24 cellular contexts compared by ENCODE assay signal in genomic region chr1:229436178-229436577, GRCh38. TPM values are rescaled to one million over a fixed set of nuclear protein-coding genes. Genes with fewer than 3 reads are reported as not detected.
A peak's percentile ranks its signal among the peaks of the same experiment; 100 is the strongest.
DNase-seq lines count a peak whose midpoint lies in the region; ATAC-seq and TF ChIP-seq lines count a peak whose summit lies in the region.
"Had no signal": no experiment of that assay in that cellular context is flagged by ENCODE, and none has a peak within 500 bp of the region (broad histone marks: within the 10 kb centered on the region; RNA-seq: fewer than 3 reads in every experiment).

No MANE protein-coding gene starts in this region.

- H3K36me3 ChIP-seq in skeletal muscle tissue (ENCODE audit: control insufficient read depth in 3 of 3, insufficient read depth in 3 of 3, low read length in 3 of 3) (peaks cover 20 to 32% (median 30%) of the 10 kb centered on the region in 3 donors), Karpas-422 (ENCODE audit: insufficient read depth, low read length) (no peaks in the 10 kb centered on the region)

- no peak overlapping the region for H3K4me2 ChIP-seq in Karpas-422 (ENCODE audit: low read depth, low read length, poor library complexity, severe bottlenecking)
- H3K4me2 ChIP-seq: BLaER1, GM23338 had no signal

- no peaks in the 10 kb centered on the region for H3K79me2 ChIP-seq in Karpas-422 (ENCODE audit: low read length)

- no peak for ATAC-seq in HG02970 (IDR thresholded peaks at IDR 0.05; ENCODE audit: low FRiP score, unreplicated experiment)
- ATAC-seq: GM23338, Panc1 had no signal

- peaks cover 1% of the 10 kb centered on the region for H3K9me3 Mint-ChIP-seq in progenitor cell of endocrine pancreas (ENCODE audit: low read depth)
- H3K9me3 Mint-ChIP-seq: CD4-positive, alpha-beta T cell had no signal

- peaks cover 4% of the 10 kb centered on the region for H3K36me3 Mint-ChIP-seq in progenitor cell of endocrine pancreas (ENCODE audit: insufficient read depth)

- H3K27ac ChIP-seq in skeletal muscle tissue (ENCODE audit: low read depth, low read length) (peak overlapping the region; percentile 100), Karpas-422 (ENCODE audit: low read length) (no peak overlapping the region)
- H3K27ac ChIP-seq: 22Rv1, BLaER1, SJSA1 had no signal

- H3K27ac Mint-ChIP-seq in progenitor cell of endocrine pancreas = no peak overlapping the region
- H3K27ac Mint-ChIP-seq: CD4-positive, alpha-beta T cell; GM23338 had no signal

- no peak overlapping the region for H3K4me3 Mint-ChIP-seq in progenitor cell of endocrine pancreas (ENCODE audit: low read depth)
- H3K4me3 Mint-ChIP-seq: CD4-positive, alpha-beta T cell; GM23338 had no signal

- H3K4me3 ChIP-seq in skeletal muscle tissue (ENCODE audit: low read length in 3 of 3) (peak overlapping the region in 2 of 3 donors; percentile 73 to 80), Karpas-422 (ENCODE audit: low read length) (no peak overlapping the region)
- H3K4me3 ChIP-seq: BLaER1, GM23338, SJSA1 had no signal

- H2AFZ ChIP-seq in Karpas-422 (ENCODE audit: low read length) = no peak overlapping the region
- H2AFZ ChIP-seq: GM23338 had no signal

- H3K27me3 Mint-ChIP-seq in progenitor cell of endocrine pancreas = peaks cover 43% of the 10 kb centered on the region

- peaks cover 2% of the 10 kb centered on the region for H3K4me1 Mint-ChIP-seq in progenitor cell of endocrine pancreas (ENCODE audit: low read depth)

- H3K9me3 ChIP-seq in skeletal muscle tissue (ENCODE audit: control insufficient read depth in 3 of 3, low read length in 3 of 3) (no peaks in the 10 kb centered on the region), Karpas-422 (ENCODE audit: low read length) (no peaks in the 10 kb centered on the region)
- H3K9me3 ChIP-seq: Caco-2 had no signal

- no peak for TF ChIP-seq CTCF in progenitor cell of endocrine pancreas (IDR thresholded peaks at IDR 0.05; ENCODE audit: unreplicated experiment)

- H3K9me2 ChIP-seq in Karpas-422 (replicated peaks; ENCODE audit: insufficient read depth, low read length) = no peaks in the 10 kb centered on the region

- H3K9ac ChIP-seq in skeletal muscle tissue (ENCODE audit: low read depth in 1 of 3, low read length in 3 of 3) (peak overlapping the region; percentile 95 to 99 (median 98)), Karpas-422 (ENCODE audit: low read length) (no peak overlapping the region)
- H3K9ac ChIP-seq: BLaER1 had no signal

- peak; percentile 54 for DNase-seq in NCI-H82 (lab: John Stamatoyannopoulos, UW)
- no peak for DNase-seq in NCI-H82 treated with DMSO at 0.1 percent for 48 hours (lab: John Stamatoyannopoulos, UW; ENCODE audit: unreplicated experiment)
- DNase-seq in NCI-H69 (lab: John Stamatoyannopoulos, UW) = peak; percentile 22
- peak; percentile 87 for DNase-seq in myocyte (ENCODE audit: low read depth)
- DNase-seq in progenitor cell of endocrine pancreas (ENCODE audit: low spot score, unreplicated experiment) = no peak
- no peak for DNase-seq in Karpas-422
- DNase-seq: ACHN; Caco-2; CD4-positive, alpha-beta T cell; DMS153; HCEC 1CT; NCI-H1092; NCI-H1436; NCI-H187 treated with DMSO at 0.1 percent for 48 hours; NK-92 treated with Interleukin-12 subunit alpha and Interleukin-12 subunit beta, amount 100 ng/mL, for 24 hours had no signal

- peaks cover 5% of the 10 kb centered on the region; the same call in 1 of the 2 replicates for H4K20me1 ChIP-seq in Karpas-422 (ENCODE audit: insufficient read depth, low read depth, low read length)
- H4K20me1 ChIP-seq: BLaER1 had no signal

- H3K4me1 ChIP-seq in skeletal muscle tissue (ENCODE audit: control insufficient read depth in 3 of 3, insufficient read depth in 3 of 3, low read length in 3 of 3) (peaks cover 21 to 61% (median 25%) of the 10 kb centered on the region in 3 donors), Karpas-422 (ENCODE audit: low read length) (no peaks in the 10 kb centered on the region)
- H3K4me1 ChIP-seq: BLaER1, Caco-2 had no signal

- H3K27me3 ChIP-seq in skeletal muscle tissue (ENCODE audit: control insufficient read depth in 3 of 3, insufficient read depth in 3 of 3, low read length in 3 of 3) = peaks cover 20 to 37% (median 21%) of the 10 kb centered on the region in 3 donors
- no peaks in the 10 kb centered on the region for H3K27me3 ChIP-seq in Karpas-422 (ENCODE audit: low read length)

RNA-seq across cellular contexts. Expression of gene ACTA1, which starts 2.3 kb away (rescaled TPM):
- 1,702 and 1,763 TPM in 2 replicates for total RNA-seq in myocyte
- 719 TPM for polyA plus RNA-seq in myocyte (2012)
- total RNA-seq in skeletal muscle tissue = 2,324 TPM
- total RNA-seq in progenitor cell of endocrine pancreas = 1.8 and 2.5 TPM in 2 replicates
- not detected in 2 replicates for total RNA-seq in Karpas-422 (2014; rRNA removed; shearing (Covaris generic); ENCODE audit: low replicate concordance)
- total RNA-seq: CD4-positive, alpha-beta T cell; Daoy; NCI-H460; SJSA1 had no signal

Comparison
In these comparisons a context has a peak if more than half of its experiments do, and no peak if none do; other contexts are left out.
1. DNase-seq: peak in NCI-H82 (single experiment), NCI-H69 (single experiment) and myocyte (single experiment); none in NCI-H82 treated with DMSO at 0.1 percent for 48 hours (single experiment), progenitor cell of endocrine pancreas (single experiment) and Karpas-422 (single experiment).
2. RNA of gene ACTA1, which starts 2.3 kb away (total RNA-seq): 2,324 TPM in skeletal muscle tissue (single experiment) and 1,702 to 1,763 TPM in myocyte; 1.8 to 2.5 TPM in progenitor cell of endocrine pancreas and not detected in Karpas-422; every median in the first group is over 100 times any median in the second.